1 cellular context compared by ENCODE assay signal in the genomic region with DNA sequence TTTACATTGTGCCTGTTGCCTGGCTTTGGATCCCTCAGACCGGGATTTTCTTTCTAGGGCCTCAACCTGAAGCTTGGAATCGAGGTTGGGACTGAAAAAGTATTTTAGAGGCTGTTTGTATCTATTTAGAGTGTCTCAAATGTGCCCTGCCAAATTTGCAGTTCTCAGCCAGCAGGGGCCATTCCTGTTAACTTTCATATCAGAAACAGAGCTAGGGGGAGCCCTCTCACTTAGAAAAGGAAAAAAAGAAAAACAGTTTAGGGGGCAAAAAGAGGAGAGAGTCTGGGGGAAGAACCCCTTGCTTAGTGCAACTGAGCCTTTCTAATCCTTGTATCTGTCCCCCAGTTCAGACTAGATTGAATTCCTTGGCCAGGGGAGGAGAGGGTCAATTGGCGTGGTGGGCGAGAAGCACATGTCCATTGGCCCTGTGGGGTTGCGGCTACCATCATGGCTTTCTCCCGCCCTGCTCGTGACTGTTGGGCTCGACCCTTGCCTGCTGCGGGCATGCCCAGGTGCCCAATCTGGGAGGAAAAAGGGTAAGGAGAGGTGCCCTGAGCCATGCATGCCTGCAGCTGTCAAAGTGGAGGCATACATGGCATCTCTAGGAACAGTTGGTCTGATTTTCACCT.
TF ChIP-seq lines count a peak whose summit lies in the region.

No MANE protein-coding gene starts in this region.

TF ChIP-seq in GM23338, 12 proteins besides CTCF, POLR2A, EP300 and RAD21 (continued from another document):
- TF ChIP-seq ZNF462 (CRISPR knock-in tag; IDR thresholded peaks at IDR 0.05), result no peak
- TF ChIP-seq EZH2 (IDR thresholded peaks at IDR 0.05; ENCODE audit: low read depth, unreplicated experiment), result no peak
- no peak for TF ChIP-seq ZNF114 (CRISPR knock-in tag; IDR thresholded peaks at IDR 0.05)
- no peak for TF ChIP-seq ETS1 (IDR thresholded peaks at IDR 0.05)
- TF ChIP-seq JUNB (IDR thresholded peaks at IDR 0.05; ENCODE audit: unreplicated experiment), result no peak
- no peak for TF ChIP-seq NANOG (IDR thresholded peaks at IDR 0.05; ENCODE audit: borderline replicate concordance)
- TF ChIP-seq POLR2AphosphoS5 (IDR thresholded peaks at IDR 0.05; ENCODE audit: low read depth), result no peak
- no peak for TF ChIP-seq CREB1 (CRISPR knock-in tag; IDR thresholded peaks at IDR 0.05; ENCODE audit: low read depth)
